Comparison of ENCODE assay signal across 8 cellular contexts in the genomic region with DNA sequence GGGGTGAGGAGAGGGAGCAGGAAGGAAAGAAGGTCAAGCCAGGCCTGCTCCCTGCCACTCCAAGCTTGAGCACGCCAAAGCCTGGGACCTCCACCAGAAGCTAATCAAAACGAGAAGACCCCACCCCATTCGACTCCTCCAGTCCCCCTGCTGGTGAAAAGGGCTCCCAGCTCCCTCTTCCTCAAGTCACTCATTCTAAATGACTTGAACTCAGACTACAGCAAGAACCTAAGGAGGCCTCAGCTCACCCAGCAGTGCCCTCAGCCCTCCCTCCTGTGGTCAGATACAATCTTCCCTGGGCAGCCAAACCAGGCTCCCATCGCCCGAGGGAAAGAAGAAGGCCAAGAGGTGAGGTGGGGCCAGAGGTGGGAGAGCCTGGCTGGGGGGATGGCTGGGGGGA. TPM values are rescaled to one million over a fixed set of nuclear protein-coding genes. Genes with fewer than 3 reads are reported as not detected.
DNase-seq lines count a peak whose midpoint lies in the region; ATAC-seq, FAIRE-seq and TF ChIP-seq lines count a peak whose summit lies in the region.

No MANE protein-coding gene starts in this region.

- no peak for ATAC-seq in HG02870 (IDR thresholded peaks at IDR 0.05; ENCODE audit: unreplicated experiment)
- ATAC-seq in GM18498 (IDR thresholded peaks at IDR 0.05; ENCODE audit: unreplicated experiment) = no peak
- ATAC-seq in GM21717 (IDR thresholded peaks at IDR 0.05; ENCODE audit: unreplicated experiment) = no peak

- H3K9ac ChIP-seq in astrocyte (ENCODE audit: low read length) = no peak overlapping the region

- no peaks in the 10 kb centered on the region for H3K9me3 Mint-ChIP-seq in astrocyte (ENCODE audit: unreplicated experiment)

- H3K27ac Mint-ChIP-seq in astrocyte (ENCODE audit: unreplicated experiment) = no peak overlapping the region

- no peak overlapping the region for H3K4me3 Mint-ChIP-seq in astrocyte (ENCODE audit: unreplicated experiment)

- H3K27me3 ChIP-seq in HL-60 (ENCODE audit: insufficient read depth, poor library complexity, severe bottlenecking) (no peaks in the 10 kb centered on the region), astrocyte (ENCODE audit: insufficient read depth, low read length) (no peaks in the 10 kb centered on the region)

- no peaks in the 10 kb centered on the region for H3K9me3 ChIP-seq in astrocyte (ENCODE audit: insufficient read depth, low read depth, low read length)
- H3K9me3 ChIP-seq in mesodermal cell (ENCODE audit: control insufficient read depth, low read length) = no peaks in the 10 kb centered on the region

- H2AFZ ChIP-seq in astrocyte (ENCODE audit: low read depth, low read length) = no peak overlapping the region

- peaks cover 100% of the 10 kb centered on the region for H4K20me1 ChIP-seq in astrocyte (ENCODE audit: insufficient read depth, low read length)

- H3K4me3 ChIP-seq in HL-60 (replicated peaks; ENCODE audit: insufficient read depth, low read length) (no peak overlapping the region), astrocyte (ENCODE audit: insufficient read depth, low read depth, low read length) (no peak overlapping the region), mesodermal cell (ENCODE audit: extremely low read depth, insufficient read depth, low read length, poor library complexity, severe bottlenecking) (no peak overlapping the region)

- peaks cover 90% of the 10 kb centered on the region for H3K79me2 ChIP-seq in astrocyte (ENCODE audit: insufficient read depth, low read length)

- peaks cover 12% of the 10 kb centered on the region for H3K36me3 Mint-ChIP-seq in astrocyte (ENCODE audit: low read depth, unreplicated experiment)

- H3K4me2 ChIP-seq in astrocyte (ENCODE audit: low read length) = no peak overlapping the region

- TF ChIP-seq CTCF in 22Rv1 (IDR thresholded peaks at IDR 0.05) (peak; percentile 31), HL-60 (IDR thresholded peaks at IDR 0.05; ENCODE audit: insufficient read depth, low read length) (peak; percentile 36), astrocyte (IDR thresholded peaks at IDR 0.05; ENCODE audit: insufficient read depth, low read depth, low read length) (peak; percentile 20)

- 73 to 79% methylated on average over 3 to 5 of the region's 5 CpGs for WGBS in mesodermal cell (ENCODE audit: insufficient coverage in 2 of 2), 2 experiments

- no peaks in the 10 kb centered on the region for H3K27me3 Mint-ChIP-seq in astrocyte (ENCODE audit: low read depth, unreplicated experiment)

- H3K4me1 ChIP-seq in astrocyte (ENCODE audit: insufficient read depth, low read length) (peaks cover 6% of the 10 kb centered on the region), mesodermal cell (ENCODE audit: control insufficient read depth, insufficient read depth, low read length, poor library complexity, severe bottlenecking) (peaks cover 48% of the 10 kb centered on the region)

- H3K4me1 Mint-ChIP-seq in astrocyte (ENCODE audit: low read depth, unreplicated experiment) = peaks cover 22% of the 10 kb centered on the region

- DNase-seq in HL-60 (ENCODE audit: low read depth in 1 of 2, low spot score in 1 of 2) (peak in 1 of 2 experiments; percentile 26), astrocyte (ENCODE audit: low read depth) (no peak), NCI-H146 treated with DMSO at 0.1 percent for 48 hours (lab: John Stamatoyannopoulos, UW; ENCODE audit: unreplicated experiment) (no peak)

- H3K36me3 ChIP-seq in astrocyte (ENCODE audit: insufficient read depth, low read length) (peaks cover 2% of the 10 kb centered on the region), mesodermal cell (ENCODE audit: control insufficient read depth, insufficient read depth, low read length) (peaks cover 86% of the 10 kb centered on the region)

- no peak overlapping the region for H3K27ac ChIP-seq in 22Rv1
- H3K27ac ChIP-seq in HL-60 (replicated peaks) = peak overlapping the region; percentile 64
- H3K27ac ChIP-seq in astrocyte (ENCODE audit: low read depth, low read length) = no peak overlapping the region
- peak overlapping the region; percentile 29 for H3K27ac ChIP-seq in mesodermal cell (ENCODE audit: low read depth, low read length, severe bottlenecking)

- no peak for FAIRE-seq in astrocyte (lab: Jason Lieb, UNC)

RNA-seq across cellular contexts. Expression of a gene that starts 17.4 kb away (rescaled TPM):
- total RNA-seq in astrocyte = 76.3 and 92.2 TPM in 2 replicates
- polyA plus RNA-seq in mesodermal cell (2013, experiment 1 of 2) = 118 TPM
- polyA plus RNA-seq in mesodermal cell (2013, experiment 2 of 2) = 98.0 TPM

RNA-seq across cellular contexts. Expression of a gene that starts 29.3 kb away (rescaled TPM):
- total RNA-seq in astrocyte = 17.7 and 23.8 TPM in 2 replicates
- polyA plus RNA-seq in mesodermal cell (2013, experiment 1 of 2) = 13.9 TPM
- 14.5 TPM for polyA plus RNA-seq in mesodermal cell (2013, experiment 2 of 2)

RNA-seq across cellular contexts. Expression of a gene that starts 43.6 kb away (rescaled TPM):
- 5.9 and 8.4 TPM in 2 replicates for total RNA-seq in astrocyte
- polyA plus RNA-seq in mesodermal cell (2013, experiment 1 of 2) = 17.1 TPM
- 11.3 TPM for polyA plus RNA-seq in mesodermal cell (2013, experiment 2 of 2)

Comparison
In these comparisons a context has a peak if more than half of its experiments do, and no peak if none do; other contexts are left out.
1. H3K27ac ChIP-seq: peak in HL-60 (single experiment) and mesodermal cell (single experiment); none in 22Rv1 (single experiment) and astrocyte (single experiment).
2. Peak in every context shown above with its lines, with median percentiles within 50 percentile points of each other: CTCF ChIP-seq.